ENCODE assay signal across 17 cellular contexts in the genomic region with DNA sequence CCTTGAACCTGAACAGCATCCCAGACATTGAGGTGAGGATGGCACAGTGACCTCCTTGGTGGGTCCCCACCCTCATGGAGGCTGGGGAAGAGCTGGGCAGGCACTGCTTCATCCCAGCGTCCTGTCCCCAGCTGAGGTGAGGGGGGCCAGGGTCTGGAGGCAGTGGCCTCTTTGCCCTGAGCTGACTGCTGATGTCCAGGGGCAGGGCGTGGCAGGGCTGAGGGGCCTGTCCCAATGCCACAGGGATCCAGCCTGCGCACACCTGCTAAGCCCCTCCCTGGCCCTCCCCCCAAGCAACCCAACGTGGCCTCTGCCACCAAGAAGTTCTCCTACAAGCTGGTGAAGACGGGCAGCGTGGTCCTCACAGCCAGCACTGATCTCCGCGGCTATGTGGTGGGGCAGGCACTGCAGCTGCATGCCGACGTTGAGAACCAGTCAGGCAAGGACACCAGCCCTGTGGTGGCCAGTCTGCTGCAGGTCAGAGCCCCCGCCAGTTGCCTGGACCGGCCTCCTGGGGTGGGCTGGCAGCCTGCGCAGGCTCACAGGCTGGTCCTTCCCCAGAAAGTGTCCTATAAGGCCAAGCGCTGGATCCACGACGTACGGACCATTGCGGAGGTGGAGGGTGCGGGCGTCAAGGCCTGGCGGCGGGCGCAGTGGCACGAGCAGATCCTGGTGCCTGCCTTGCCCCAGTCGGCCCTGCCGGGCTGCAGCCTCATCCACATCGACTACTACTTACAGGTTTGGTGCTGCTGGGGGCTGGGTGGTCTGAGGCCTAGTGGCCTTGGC. TPM values are rescaled to one million over a fixed set of nuclear protein-coding genes. Genes with fewer than 3 reads are reported as not detected.
DNase-seq lines count a peak whose midpoint lies in the region; ATAC-seq and TF ChIP-seq lines count a peak whose summit lies in the region.
"Had no signal": no experiment of that assay in that cellular context is flagged by ENCODE, and none has a peak within 500 bp of the region (broad histone marks: within the 10 kb centered on the region; RNA-seq: fewer than 3 reads in every experiment).

No MANE protein-coding gene starts in this region.

- H3K36me3 Mint-ChIP-seq in MCF 10A (ENCODE audit: insufficient read depth, unreplicated experiment) (peaks cover 87% of the 10 kb centered on the region), mesothelial cell of epicardium (peaks cover 5% of the 10 kb centered on the region)
- H3K36me3 Mint-ChIP-seq in activated CD4-positive, alpha-beta T cell treated with anti-CD3 and anti-CD28 coated beads, Interleukin-2, amount 10 ng/mL, durations not matched to agents 24 days and 14 days (ENCODE audit: low read depth) = peaks cover 14% of the 10 kb centered on the region

- POLR2A ChIA-PET in MCF 10A (lab: Yijun Ruan, JAX) = interaction anchor here (0.6 to 1.2 kb wide), 2 partner anchors 22 to 62 kb away, joined by 3 to 4 read pairs; a partner anchor contains a TSS

- H3K9me3 Mint-ChIP-seq in MCF 10A (ENCODE audit: unreplicated experiment) (no peaks in the 10 kb centered on the region), mesothelial cell of epicardium (no peaks in the 10 kb centered on the region)
- H3K9me3 Mint-ChIP-seq in activated CD4-positive, alpha-beta T cell treated with anti-CD3 and anti-CD28 coated beads, Interleukin-2, amount 10 ng/mL, durations not matched to agents 24 days and 14 days = no peaks in the 10 kb centered on the region
- H3K9me3 Mint-ChIP-seq: activated T-helper 2 cell treated with anti-CD3 and anti-CD28 coated beads, Interferon-gamma antibody, Interleukin-2, Interleukin-4, amounts not matched to agents 10 μg/mL and 5 μg/mL and 100 μg/mL, durations not matched to agents 14 hours and 24 hours and 36 hours; nephron had no signal

- H3K27me3 ChIP-seq in heart right ventricle (no peaks in the 10 kb centered on the region), upper lobe of right lung (no peaks in the 10 kb centered on the region), gastrocnemius medialis (no peaks in the 10 kb centered on the region), SJCRH30 (peaks cover 2% of the 10 kb centered on the region; the same call in 1 of the 2 replicates)
- H3K27me3 ChIP-seq: BLaER1 treated with 17β-estradiol and CSF1 and Interleukin-3, amounts not matched to agents 10 nM and 100 nM; heart left ventricle; MG63 had no signal

- ATAC-seq in Right ventricle myocardium superior (ENCODE audit: poor library complexity) (no peak), heart right ventricle (no peak), upper lobe of right lung (no peak), gastrocnemius medialis (no peak)
- ATAC-seq: heart left ventricle had no signal

- TF ChIP-seq CTCF in heart right ventricle (IDR thresholded peaks at IDR 0.05) (no peak), MCF 10A (IDR thresholded peaks at IDR 0.05; ENCODE audit: unreplicated experiment) (no peak), mesothelial cell of epicardium (IDR thresholded peaks at IDR 0.05; ENCODE audit: unreplicated experiment) (no peak), upper lobe of right lung (IDR thresholded peaks at IDR 0.05) (no peak), gastrocnemius medialis (IDR thresholded peaks at IDR 0.05 in 4 of 5, conservative IDR thresholded peaks at IDR 0.05 in 1 of 5) (no peak)

- DNase-seq in Right ventricle myocardium superior = peak; percentile 31
- DNase-seq in heart right ventricle = no peak
- DNase-seq in MCF 10A (ENCODE audit: unreplicated experiment) = no peak
- DNase-seq in mesothelial cell of epicardium (ENCODE audit: low spot score in 2 of 2, unreplicated experiment in 2 of 2) = no peak
- DNase-seq in upper lobe of right lung = no peak
- no peak for DNase-seq in activated CD4-positive, alpha-beta T cell treated with anti-CD3 and anti-CD28 coated beads, Interleukin-2, amount 10 ng/mL, durations not matched to agents 24 days and 14 days
- no peak for DNase-seq in gastrocnemius medialis
- DNase-seq in SJCRH30 = no peak
- DNase-seq: effector CD4-positive, alpha-beta T cell; GDM1; MG63; NCI-H1694 had no signal

- H3K4me1 Mint-ChIP-seq in MCF 10A (ENCODE audit: insufficient read depth, unreplicated experiment) = peaks cover 31% of the 10 kb centered on the region
- H3K4me1 Mint-ChIP-seq in mesothelial cell of epicardium = peaks cover 26% of the 10 kb centered on the region
- peaks cover 12% of the 10 kb centered on the region for H3K4me1 Mint-ChIP-seq in activated CD4-positive, alpha-beta T cell treated with anti-CD3 and anti-CD28 coated beads, Interleukin-2, amount 10 ng/mL, durations not matched to agents 24 days and 14 days

- H3K4me1 ChIP-seq in heart right ventricle = peaks cover 14 to 42% (median 39%) of the 10 kb centered on the region in 9 donors
- peaks cover 44% of the 10 kb centered on the region for H3K4me1 ChIP-seq in upper lobe of right lung
- peaks cover 24 to 32% of the 10 kb centered on the region in 2 donors for H3K4me1 ChIP-seq in gastrocnemius medialis
- H3K4me1 ChIP-seq in SJCRH30 = peaks cover 15% of the 10 kb centered on the region

- CTCF ChIA-PET in MCF 10A (lab: Yijun Ruan, JAX) = interaction anchor here (0.9 kb wide), 1 partner anchor 35 kb away, joined by 3 read pairs; no protein-coding TSS in a partner anchor

- WGBS in heart right ventricle, 2 donors = 93 to 94% methylated on average over 27 of the region's 27 CpGs

- BruUV-seq in MCF 10A (replicated peaks; lab: Mats Ljungman, UMichigan) = no TSS peak

- intact Hi-C loops in Right ventricle myocardium superior (cut with DNase I) = no loop called here
- intact Hi-C loops in heart right ventricle (cut with DNase I) = loop anchor here in 1 of 10 donors (10.0 kb wide), 1 partner anchor 61 kb away; no protein-coding TSS in a partner anchor
- intact Hi-C loops in MCF 10A (cut with micrococcal nuclease) = loop anchor here (5.0 to 10.0 kb wide), 2 partner anchors 37 to 59 kb away; a partner anchor contains a TSS
- intact Hi-C loops in upper lobe of right lung (cut with DNase I) = no loop called here
- intact Hi-C loops in activated CD4-positive, alpha-beta T cell treated with anti-CD3 and anti-CD28 coated beads, Interleukin-2, amount 10 ng/mL, durations not matched to agents 24 days and 14 days (cut with micrococcal nuclease) = no loop called here
- intact Hi-C loops in gastrocnemius medialis (cut with DNase I; ENCODE audit: low total_unique reads) = no loop called here

- peak overlapping the region; percentile 96 for H3K27ac Mint-ChIP-seq in MCF 10A (ENCODE audit: low read depth, unreplicated experiment)
- H3K27ac Mint-ChIP-seq in mesothelial cell of epicardium = peak overlapping the region; percentile 25
- H3K27ac Mint-ChIP-seq in activated CD4-positive, alpha-beta T cell treated with anti-CD3 and anti-CD28 coated beads, Interleukin-2, amount 10 ng/mL, durations not matched to agents 24 days and 14 days = no peak overlapping the region
- H3K27ac Mint-ChIP-seq: activated T-helper 2 cell treated with anti-CD3 and anti-CD28 coated beads, Interferon-gamma antibody, Interleukin-2, Interleukin-4, amounts not matched to agents 10 μg/mL and 5 μg/mL and 100 μg/mL, durations not matched to agents 14 hours and 24 hours and 36 hours; nephron had no signal

- H3K9me3 ChIP-seq in heart right ventricle (no peaks in the 10 kb centered on the region), upper lobe of right lung (no peaks in the 10 kb centered on the region), gastrocnemius medialis (no peaks in the 10 kb centered on the region), SJCRH30 (replicated peaks) (no peaks in the 10 kb centered on the region)
- H3K9me3 ChIP-seq: A549; BLaER1 treated with 17β-estradiol and CSF1 and Interleukin-3, amounts not matched to agents 10 nM and 100 nM; heart left ventricle; MG63 had no signal

- H3K36me3 ChIP-seq in heart right ventricle (peaks cover 0 to 45% (median 20%) of the 10 kb centered on the region in 9 donors), upper lobe of right lung (peaks cover 38% of the 10 kb centered on the region), gastrocnemius medialis (peaks cover 0 to 33% of the 10 kb centered on the region in 2 donors), SJCRH30 (peaks cover 26% of the 10 kb centered on the region)

- H3K4me3 ChIP-seq in heart right ventricle (no peak overlapping the region), upper lobe of right lung (no peak overlapping the region), gastrocnemius medialis (no peak overlapping the region), SJCRH30 (no peak overlapping the region)
- H3K4me3 ChIP-seq: A549; BLaER1 treated with 17β-estradiol and CSF1 and Interleukin-3, amounts not matched to agents 10 nM and 100 nM; heart left ventricle; MG63 had no signal

- no peaks in the 10 kb centered on the region for H3K27me3 Mint-ChIP-seq in MCF 10A (ENCODE audit: insufficient read depth, unreplicated experiment)
- H3K27me3 Mint-ChIP-seq in mesothelial cell of epicardium (ENCODE audit: low read depth) = no peaks in the 10 kb centered on the region
- no peaks in the 10 kb centered on the region for H3K27me3 Mint-ChIP-seq in activated CD4-positive, alpha-beta T cell treated with anti-CD3 and anti-CD28 coated beads, Interleukin-2, amount 10 ng/mL, durations not matched to agents 24 days and 14 days

- TF ChIP-seq POLR2A in gastrocnemius medialis (IDR thresholded peaks at IDR 0.05) = no peak

- in situ Hi-C loops in gastrocnemius medialis (cut with MboI; ENCODE audit: low sequenced_read_pairs in 4 of 4) = no loop called here

- H3K4me3 Mint-ChIP-seq in MCF 10A (ENCODE audit: unreplicated experiment) (no peak overlapping the region), mesothelial cell of epicardium (no peak overlapping the region)
- H3K4me3 Mint-ChIP-seq in activated CD4-positive, alpha-beta T cell treated with anti-CD3 and anti-CD28 coated beads, Interleukin-2, amount 10 ng/mL, durations not matched to agents 24 days and 14 days = no peak overlapping the region
- H3K4me3 Mint-ChIP-seq: nephron had no signal

- H3K27ac ChIP-seq in heart right ventricle (no peak overlapping the region), upper lobe of right lung (peak overlapping the region; percentile 87), gastrocnemius medialis (no peak overlapping the region), SJCRH30 (no peak overlapping the region)

RNA-seq across cellular contexts. Expression of a gene that starts 4.9 kb away (rescaled TPM):
- total RNA-seq in Right ventricle myocardium superior = 31.2 TPM
- 10 to 100 TPM; 26.4 to 39.7 (median 31.1) TPM for total RNA-seq in heart right ventricle
- 10 to 100 TPM; 19.6 to 45.1 TPM for polyA plus RNA-seq in heart right ventricle
- 77.2 and 79.7 TPM in 2 replicates for total RNA-seq in MCF 10A (2022)
- total RNA-seq in mesothelial cell of epicardium = 133 to 147 TPM (median 136 TPM) in 3 replicates
- 82.7 TPM for total RNA-seq in upper lobe of right lung
- 93.6 and 99.4 TPM in 2 replicates for total RNA-seq in activated CD4-positive, alpha-beta T cell treated with anti-CD3 and anti-CD28 coated beads, Interleukin-2, amount 10 ng/mL, durations not matched to agents 24 days and 14 days
- total RNA-seq in gastrocnemius medialis = 10 to 100 TPM; 38.6 to 77.8 (median 54.3) TPM
- total RNA-seq in SJCRH30 (2014; rRNA removed; shearing (Covaris generic)) = 77.3 and 79.6 TPM in 2 replicates

RNA-seq across cellular contexts. Expression of a gene that starts 8.4 kb away (rescaled TPM):
- total RNA-seq in Right ventricle myocardium superior (15.7 TPM), heart right ventricle (10 to 100 TPM; 10.3 to 20.3 (median 14.1) TPM), MCF 10A (2022) (88.9 and 125 TPM in 2 replicates), mesothelial cell of epicardium (36.5 to 40.5 TPM (median 39.1 TPM) in 3 replicates), upper lobe of right lung (69.1 TPM), gastrocnemius medialis (10 to 100 TPM; 20.5 to 23.7 (median 23.3) TPM)
- 10 to 100 TPM; 28.3 to 93.1 TPM for polyA plus RNA-seq in heart right ventricle
- total RNA-seq in activated CD4-positive, alpha-beta T cell treated with anti-CD3 and anti-CD28 coated beads, Interleukin-2, amount 10 ng/mL, durations not matched to agents 24 days and 14 days = 63.7 and 68.4 TPM in 2 replicates
- 4.5 and 5.4 TPM in 2 replicates for total RNA-seq in SJCRH30 (2014; rRNA removed; shearing (Covaris generic))

RNA-seq across cellular contexts. Expression of a gene that starts 23.6 kb away (rescaled TPM):
- total RNA-seq in Right ventricle myocardium superior (12.0 TPM), heart right ventricle (10 to 100 TPM in 3 of 10 donors, 1 to 10 TPM in 7; 8.0 to 14.3 (median 8.9) TPM), MCF 10A (2022) (42.9 and 51.9 TPM in 2 replicates), mesothelial cell of epicardium (31.1 to 33.2 TPM (median 31.9 TPM) in 3 replicates), upper lobe of right lung (18.3 TPM), gastrocnemius medialis (10 to 100 TPM in 2 of 4 donors, 1 to 10 TPM in 2; 5.8 to 15.2 (median 11.8) TPM)
- 10 to 100 TPM; 13.9 to 22.3 TPM for polyA plus RNA-seq in heart right ventricle
- 86.4 and 92.4 TPM in 2 replicates for total RNA-seq in activated CD4-positive, alpha-beta T cell treated with anti-CD3 and anti-CD28 coated beads, Interleukin-2, amount 10 ng/mL, durations not matched to agents 24 days and 14 days
- total RNA-seq in SJCRH30 (2014; rRNA removed; shearing (Covaris generic)) = 46.9 and 48.8 TPM in 2 replicates

RNA-seq across cellular contexts. Expression of a gene that starts 35.2 kb away (rescaled TPM):
- total RNA-seq in Right ventricle myocardium superior (18.6 TPM), heart right ventricle (10 to 100 TPM; 11.7 to 20.3 (median 17.8) TPM), MCF 10A (2022) (45.7 and 46.4 TPM in 2 replicates), mesothelial cell of epicardium (55.0 to 59.4 TPM (median 56.1 TPM) in 3 replicates), upper lobe of right lung (30.2 TPM), gastrocnemius medialis (10 to 100 TPM in 3 of 4 donors, 1 to 10 TPM in 1; 10.0 to 25.2 (median 13.6) TPM)
- polyA plus RNA-seq in heart right ventricle = 10 to 100 TPM; 16.8 to 51.4 TPM
- total RNA-seq in activated CD4-positive, alpha-beta T cell treated with anti-CD3 and anti-CD28 coated beads, Interleukin-2, amount 10 ng/mL, durations not matched to agents 24 days and 14 days = 51.7 and 51.9 TPM in 2 replicates
- total RNA-seq in SJCRH30 (2014; rRNA removed; shearing (Covaris generic)) = 27.5 and 31.7 TPM in 2 replicates
